Comparison of ENCODE assay signal across 1 cellular context in genomic region chr14:100262545-100262944, GRCh38.
TF ChIP-seq lines count a peak whose summit lies in the region.

No MANE protein-coding gene starts in this region.

TF ChIP-seq in GM23338, 12 proteins besides CTCF, POLR2A, EP300 and RAD21 (continued from another document):
- TF ChIP-seq ZNF462 (CRISPR knock-in tag; IDR thresholded peaks at IDR 0.05) (no peak), POLR2AphosphoS5 (IDR thresholded peaks at IDR 0.05; ENCODE audit: low read depth) (no peak), CREB1 (CRISPR knock-in tag; IDR thresholded peaks at IDR 0.05; ENCODE audit: low read depth) (no peak), EZH2phosphoT487 (IDR thresholded peaks at IDR 0.05; ENCODE audit: unreplicated experiment) (no peak), NANOG (IDR thresholded peaks at IDR 0.05; ENCODE audit: borderline replicate concordance) (no peak)
